ENCODE assay signal across 10 cellular contexts in the genomic region with DNA sequence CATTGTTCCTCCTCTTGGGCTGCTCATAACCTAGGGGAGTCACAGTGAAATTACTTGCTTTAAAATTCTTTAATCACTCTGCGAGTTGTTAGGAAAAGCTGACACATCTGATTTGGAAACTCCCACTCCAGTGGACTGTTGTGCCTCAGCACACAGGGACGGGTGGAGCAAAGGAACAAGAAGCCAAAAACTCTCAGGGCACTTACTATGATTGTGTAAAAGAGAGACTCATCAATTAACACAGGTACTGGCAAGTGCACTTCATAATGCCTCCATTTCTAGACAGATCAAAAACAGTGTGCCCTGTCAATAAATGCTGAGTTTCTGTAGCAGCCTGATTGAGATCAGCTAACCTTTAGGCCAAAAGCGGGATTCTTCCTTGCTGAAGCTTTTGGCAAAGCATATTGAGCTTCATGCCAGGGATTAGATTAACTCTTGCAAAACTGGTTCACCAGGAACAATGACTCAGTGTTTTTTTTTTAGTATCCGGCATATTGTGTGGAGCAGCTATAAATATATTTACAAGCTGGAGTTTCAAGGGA. TPM values are rescaled to one million over a fixed set of nuclear protein-coding genes. Genes with fewer than 3 reads are reported as not detected.
DNase-seq lines count a peak whose midpoint lies in the region; ATAC-seq and TF ChIP-seq lines count a peak whose summit lies in the region.
"Had no signal": no experiment of that assay in that cellular context is flagged by ENCODE, and none has a peak within 500 bp of the region (broad histone marks: within the 10 kb centered on the region; RNA-seq: fewer than 3 reads in every experiment).

No MANE protein-coding gene starts in this region.

- H3K9ac ChIP-seq in GM23248 (peak overlapping the region; percentile 49), Karpas-422 (ENCODE audit: low read length) (no peak overlapping the region)

- 1 to 2% methylated on average over 4 of the region's 4 CpGs for WGBS in GM23248 (ENCODE audit: low coverage in 1 of 2, low lambda C conversion rate in 2 of 2, missing lambda C conversion rate in 2 of 2), 2 experiments

- H3K4me1 ChIP-seq in GM23248 (ENCODE audit: insufficient read depth) (peaks cover 66% of the 10 kb centered on the region), Karpas-422 (ENCODE audit: low read length) (no peaks in the 10 kb centered on the region)

- H2AFZ ChIP-seq in GM23248 (peak overlapping the region; percentile 10), Karpas-422 (ENCODE audit: low read length) (no peak overlapping the region)

- H4K20me1 ChIP-seq in GM23248 (ENCODE audit: insufficient read depth) (no peaks in the 10 kb centered on the region), Karpas-422 (ENCODE audit: insufficient read depth, low read depth, low read length) (no peaks in the 10 kb centered on the region)

- peaks cover 64% of the 10 kb centered on the region for H3F3A ChIP-seq in GM23248 (ENCODE audit: insufficient read depth)

- no peak for TF ChIP-seq CTCF in foreskin fibroblast (IDR thresholded peaks at IDR 0.05; ENCODE audit: low read depth, low read length)

- DNase-seq in GM23248: peak; percentile 91
- peak; percentile 80 to 90 for DNase-seq in foreskin fibroblast
- DNase-seq in skeletal muscle cell (ENCODE audit: low read depth): peak; percentile 74
- no peak for DNase-seq in Karpas-422
- DNase-seq: activated CD4-positive, alpha-beta T cell treated with anti-CD3 and anti-CD28 coated beads, Interleukin-2, amount 10 ng/mL, durations not matched to agents 7 days and 5 days; stimulated activated naive CD4-positive, alpha-beta T cell treated with Interleukin-2 at 50 U/mL for 16 hours had no signal

- H3K79me2 ChIP-seq in GM23248 (ENCODE audit: insufficient read depth) (no peaks in the 10 kb centered on the region), Karpas-422 (ENCODE audit: low read length) (no peaks in the 10 kb centered on the region)

- H3K4me2 ChIP-seq in GM23248 (ENCODE audit: unreplicated experiment) (peak overlapping the region; percentile 67), Karpas-422 (ENCODE audit: low read depth, low read length, poor library complexity, severe bottlenecking) (no peak overlapping the region)

- H3K4me3 ChIP-seq in GM23248 (peak overlapping the region; percentile 12; the same call in 1 of the 2 replicates), foreskin fibroblast (ENCODE audit: low read depth in 1 of 2, low read length in 2 of 2) (no peak overlapping the region), skeletal muscle cell (ENCODE audit: low read depth, low read length) (no peak overlapping the region), Karpas-422 (ENCODE audit: low read length) (no peak overlapping the region)

- H3K9me3 ChIP-seq in GM23248 (ENCODE audit: low read depth) (no peaks in the 10 kb centered on the region), Karpas-422 (ENCODE audit: low read length) (no peaks in the 10 kb centered on the region)

- H3K27ac ChIP-seq in GM23248 (peak overlapping the region; percentile 72), Karpas-422 (ENCODE audit: low read length) (no peak overlapping the region)

- H3K36me3 ChIP-seq in GM23248 (ENCODE audit: low read depth): no peaks in the 10 kb centered on the region
- H3K36me3 ChIP-seq in Karpas-422 (ENCODE audit: insufficient read depth, low read length): no peaks in the 10 kb centered on the region

- in situ Hi-C loops in GM23248 (cut with MboI): no loop called here

- H3K9me2 ChIP-seq in GM23248 (ENCODE audit: insufficient read depth): no peaks in the 10 kb centered on the region
- no peaks in the 10 kb centered on the region for H3K9me2 ChIP-seq in Karpas-422 (replicated peaks; ENCODE audit: insufficient read depth, low read length)

- ATAC-seq in SK-N-SH treated with all-trans-retinoic acid at 6 μM for 48 hours (peak; percentile 23), HG03135 (IDR thresholded peaks at IDR 0.05; ENCODE audit: unreplicated experiment) (no peak), HG03354 (IDR thresholded peaks at IDR 0.05; ENCODE audit: poor library complexity, severe bottlenecking, unreplicated experiment) (no peak), GM19463 (IDR thresholded peaks at IDR 0.05; ENCODE audit: unreplicated experiment) (no peak)

- no peaks in the 10 kb centered on the region for H3K27me3 ChIP-seq in GM23248 (replicated peaks; ENCODE audit: insufficient read depth)
- H3K27me3 ChIP-seq in Karpas-422 (ENCODE audit: low read length): no peaks in the 10 kb centered on the region

TF ChIP-seq in SK-N-SH treated with all-trans-retinoic acid at 6 μM for 48 hours, 23 proteins besides CTCF, POLR2A, EP300 and RAD21:
- TF ChIP-seq ARNTL (CRISPR knock-in tag; IDR thresholded peaks at IDR 0.05; ENCODE audit: borderline replicate concordance, low read depth): no peak
- TF ChIP-seq BACH2 (CRISPR knock-in tag; IDR thresholded peaks at IDR 0.05; ENCODE audit: borderline replicate concordance): no peak
- TF ChIP-seq ZFP3 (CRISPR knock-in tag; IDR thresholded peaks at IDR 0.05): no peak
- TF ChIP-seq OSR1 (CRISPR knock-in tag; IDR thresholded peaks at IDR 0.05): no peak
- no peak for TF ChIP-seq ISL1 (CRISPR knock-in tag; IDR thresholded peaks at IDR 0.05)
- TF ChIP-seq TCF4 (CRISPR knock-in tag; IDR thresholded peaks at IDR 0.05; ENCODE audit: borderline replicate concordance): no peak
- TF ChIP-seq, protein P1, sequence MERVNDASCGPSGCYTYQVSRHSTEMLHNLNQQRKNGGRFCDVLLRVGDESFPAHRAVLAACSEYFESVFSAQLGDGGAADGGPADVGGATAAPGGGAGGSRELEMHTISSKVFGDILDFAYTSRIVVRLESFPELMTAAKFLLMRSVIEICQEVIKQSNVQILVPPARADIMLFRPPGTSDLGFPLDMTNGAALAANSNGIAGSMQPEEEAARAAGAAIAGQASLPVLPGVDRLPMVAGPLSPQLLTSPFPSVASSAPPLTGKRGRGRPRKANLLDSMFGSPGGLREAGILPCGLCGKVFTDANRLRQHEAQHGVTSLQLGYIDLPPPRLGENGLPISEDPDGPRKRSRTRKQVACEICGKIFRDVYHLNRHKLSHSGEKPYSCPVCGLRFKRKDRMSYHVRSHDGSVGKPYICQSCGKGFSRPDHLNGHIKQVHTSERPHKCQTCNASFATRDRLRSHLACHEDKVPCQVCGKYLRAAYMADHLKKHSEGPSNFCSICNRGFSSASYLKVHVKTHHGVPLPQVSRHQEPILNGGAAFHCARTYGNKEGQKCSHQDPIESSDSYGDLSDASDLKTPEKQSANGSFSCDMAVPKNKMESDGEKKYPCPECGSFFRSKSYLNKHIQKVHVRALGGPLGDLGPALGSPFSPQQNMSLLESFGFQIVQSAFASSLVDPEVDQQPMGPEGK (CRISPR knock-in tag; IDR thresholded peaks at IDR 0.05; ENCODE audit: borderline replicate concordance): no peak
- TF ChIP-seq ZNF565 (CRISPR knock-in tag; conservative IDR thresholded peaks at IDR 0.05; ENCODE audit: low read depth): no peak
- no peak for TF ChIP-seq ZFP30 (CRISPR knock-in tag; IDR thresholded peaks at IDR 0.05)

RNA-seq across cellular contexts. Expression of a gene that starts 55.9 kb away (rescaled TPM):
- total RNA-seq in GM23248 (2014; rRNA removed; shearing (Covaris generic)): 2.4 TPM in 1 of 2 replicates, not detected in the other
- 0.32 and 0.45 TPM in 2 replicates for polyA plus RNA-seq in GM23248 (2016; fragmentation: Nextera tagmentation; extraction: Ambion mirVana)
- total RNA-seq in Karpas-422 (2014; rRNA removed; shearing (Covaris generic); ENCODE audit: low replicate concordance): not detected in 2 replicates
- total RNA-seq: activated CD4-positive, alpha-beta T cell treated with anti-CD3 and anti-CD28 coated beads, Interleukin-2, amount 10 ng/mL, durations not matched to agents 7 days and 5 days had no signal
